ENCODE assay signal across 8 cellular contexts in genomic region chr3:52237659-52238172, GRCh38. TPM values are rescaled to one million over a fixed set of nuclear protein-coding genes. Genes with fewer than 3 reads are reported as not detected.
DNase-seq lines count a peak whose midpoint lies in the region; ATAC-seq, FAIRE-seq and TF ChIP-seq lines count a peak whose summit lies in the region.

No MANE protein-coding gene starts in this region.

- in situ Hi-C loops in Caki2 (cut with HindIII; ENCODE audit: low pct_unique_long_range_greater_than_20kb, low sequenced_read_pairs) = no loop called here

- H3K4me1 ChIP-seq in heart right ventricle (peaks cover 22 to 74% (median 55%) of the 10 kb centered on the region in 9 donors), pancreas (peaks cover 11 to 26% (median 25%) of the 10 kb centered on the region in 3 donors)

- H3K27ac ChIP-seq in heart right ventricle = peak overlapping the region in 9 of 10 donors; percentile 87 to 96 (median 93)
- peak overlapping the region; percentile 62 to 89 (median 76) for H3K27ac ChIP-seq in pancreas

- FAIRE-seq in pancreas (lab: Jason Lieb, UNC) = no peak

- H3K36me3 ChIP-seq in heart right ventricle = peaks cover 0 to 29% (median 9%) of the 10 kb centered on the region in 9 donors
- H3K36me3 ChIP-seq in pancreas = no peaks in the 10 kb centered on the region

- H3K4me3 ChIP-seq in heart right ventricle (peak overlapping the region in 9 of 10 donors; percentile 76 to 99 (median 94)), pancreas (peak overlapping the region in 1 of 4 donors; percentile 97)

- peak; percentile 38 to 73 (median 55) for ATAC-seq in heart right ventricle
- peak; percentile 67 to 81 (median 76) for ATAC-seq in pancreas
- no peak for ATAC-seq in GM18511 (IDR thresholded peaks at IDR 0.05; ENCODE audit: unreplicated experiment)
- no peak for ATAC-seq in HG03378 (IDR thresholded peaks at IDR 0.05; ENCODE audit: unreplicated experiment)
- ATAC-seq in HG03457 (IDR thresholded peaks at IDR 0.05; ENCODE audit: unreplicated experiment) = no peak

- WGBS in heart right ventricle, 2 donors = 7% methylated on average over 8 of the region's 8 CpGs
- 4 to 8% methylated on average over 7 to 8 of the region's 8 CpGs for WGBS in pancreas, 2 donors

- peak; percentile 80 for DNase-seq in Caki2 (ENCODE audit: low read depth)
- DNase-seq in M059J (ENCODE audit: low read depth) = peak; percentile 96
- DNase-seq in amniotic stem cell (lab: John Stamatoyannopoulos, UW) = peak; percentile 71
- peak; percentile 75 to 83 for DNase-seq in heart right ventricle
- peak; percentile 70 to 90 (median 82) for DNase-seq in pancreas

- H3K27me3 ChIP-seq in heart right ventricle (no peaks in the 10 kb centered on the region), pancreas (no peaks in the 10 kb centered on the region)

- intact Hi-C loops in heart right ventricle (cut with DNase I) = loop anchor here in 7 of 10 donors (2.0 to 10.0 kb wide), 6 partner anchors 35 to 217 kb away; partner anchors contain the start of genes WDR82 (in 5 of the 7), GLYCTK (in 1 of the 7), NISCH (in 1 of the 7) and TNNC1 (in 1 of the 7)
- intact Hi-C loops in pancreas (cut with DNase I) = no loop called here

- no peaks in the 10 kb centered on the region for H3K9me3 ChIP-seq in heart right ventricle
- H3K9me3 ChIP-seq in pancreas = no peaks in the 10 kb centered on the region

- TF ChIP-seq CTCF in heart right ventricle (IDR thresholded peaks at IDR 0.05) (peak in 3 of 9 donors; percentile 10 to 21 (median 12)), pancreas (IDR thresholded peaks at IDR 0.05) (no peak)

RNA-seq across cellular contexts. Expression of gene TWF2, which starts 1.2 kb away (rescaled TPM):
- total RNA-seq in Caki2 (2014; rRNA removed; shearing (Covaris generic); ENCODE audit: low replicate concordance) = 206 and 242 TPM in 2 replicates
- 38.5 and 51.0 TPM in 2 replicates for total RNA-seq in M059J (2014; rRNA removed; shearing (Covaris generic))
- total RNA-seq in heart right ventricle (100 to 1,000 TPM in 5 of 10 donors, 10 to 100 TPM in 5; 71.5 to 148 (median 99.1) TPM), pancreas (10 to 100 TPM in 4 of 6 donors, 1 to 10 TPM in 2; 8.9 to 26.8 (median 11.3) TPM)
- polyA plus RNA-seq in heart right ventricle (10 to 100 TPM; 44.7 to 62.8 TPM), pancreas (10 to 100 TPM; 12.9 to 15.9 TPM)

RNA-seq across cellular contexts. Expression of gene PPM1M, which starts 7.8 kb away (rescaled TPM):
- 4.8 and 7.4 TPM in 2 replicates for total RNA-seq in Caki2 (2014; rRNA removed; shearing (Covaris generic); ENCODE audit: low replicate concordance)
- total RNA-seq in M059J (2014; rRNA removed; shearing (Covaris generic)) = 1.9 and 4.6 TPM in 2 replicates
- 10 to 100 TPM in 2 of 10 donors, 1 to 10 TPM in 8; 5.2 to 17.6 (median 7.9) TPM for total RNA-seq in heart right ventricle
- 10 to 100 TPM in 1 of 2 donors, 1 to 10 TPM in 1; 6.4 to 11.1 TPM for polyA plus RNA-seq in heart right ventricle
- total RNA-seq in pancreas = 10 to 100 TPM in 1 of 6 donors, 1 to 10 TPM in 5; 4.0 to 15.2 (median 6.7) TPM
- 10 to 100 TPM in 1 of 2 donors, 1 to 10 TPM in 1; 9.2 to 11.8 TPM for polyA plus RNA-seq in pancreas

RNA-seq across cellular contexts. Expression of gene TLR9, which starts 12.3 kb away (rescaled TPM):
- 0.12 TPM in 1 of 2 replicates, not detected in the other for total RNA-seq in Caki2 (2014; rRNA removed; shearing (Covaris generic); ENCODE audit: low replicate concordance)
- total RNA-seq in M059J (2014; rRNA removed; shearing (Covaris generic)) = not detected in 2 replicates
- total RNA-seq in heart right ventricle (under 1 TPM in 8 of 10 donors, not detected in 2; 0.12 to 0.46 (median 0.30) TPM), pancreas (under 1 TPM in 4 of 6 donors, not detected in 2; 0.03 to 0.47 (median 0.04) TPM)
- polyA plus RNA-seq in heart right ventricle (under 1 TPM in 1 of 2 donors, not detected in 1; 0.06 TPM), pancreas (under 1 TPM; 0.05 to 0.27 TPM)

RNA-seq across cellular contexts. Expression of gene ALAS1, which starts 39.8 kb away (rescaled TPM):
- total RNA-seq in Caki2 (2014; rRNA removed; shearing (Covaris generic); ENCODE audit: low replicate concordance) = 40.1 and 49.4 TPM in 2 replicates
- total RNA-seq in M059J (2014; rRNA removed; shearing (Covaris generic)) = 39.0 and 52.8 TPM in 2 replicates
- total RNA-seq in heart right ventricle = 100 to 1,000 TPM; 117 to 233 (median 177) TPM
- 10 to 100 TPM; 55.2 to 98.4 TPM for polyA plus RNA-seq in heart right ventricle
- 10 to 100 TPM; 10.1 to 21.7 (median 12.9) TPM for total RNA-seq in pancreas
- polyA plus RNA-seq in pancreas = 10 to 100 TPM in 1 of 2 donors, 1 to 10 TPM in 1; 8.4 to 20.2 TPM

RNA-seq across cellular contexts. Expression of gene WDR82, which starts 40.7 kb away (rescaled TPM):
- 34.2 and 35.1 TPM in 2 replicates for total RNA-seq in Caki2 (2014; rRNA removed; shearing (Covaris generic); ENCODE audit: low replicate concordance)
- total RNA-seq in M059J (2014; rRNA removed; shearing (Covaris generic)) = 29.9 and 35.5 TPM in 2 replicates
- total RNA-seq in heart right ventricle = 10 to 100 TPM; 59.0 to 78.4 (median 71.6) TPM
- polyA plus RNA-seq in heart right ventricle = 10 to 100 TPM; 19.3 to 33.5 TPM
- total RNA-seq in pancreas = 10 to 100 TPM; 15.1 to 32.1 (median 19.6) TPM
- 10 to 100 TPM in 1 of 2 donors, 1 to 10 TPM in 1; 9.0 to 18.5 TPM for polyA plus RNA-seq in pancreas

Comparison
In these comparisons a context has a peak if more than half of its experiments do, and no peak if none do; other contexts are left out.
1. ATAC-seq: peak in heart right ventricle (8 of 8) and pancreas (4 of 4); none in GM18511 (single experiment), HG03378 (single experiment) and HG03457 (single experiment).
2. intact Hi-C loops: an anchor here in heart right ventricle (2.0 to 10.0 kb wide); none called in pancreas.
3. Peak in every context shown above with its lines, with median percentiles within 50 percentile points of each other: DNase-seq.